Comparison of ENCODE assay signal across 32 cellular contexts in the genomic region with DNA sequence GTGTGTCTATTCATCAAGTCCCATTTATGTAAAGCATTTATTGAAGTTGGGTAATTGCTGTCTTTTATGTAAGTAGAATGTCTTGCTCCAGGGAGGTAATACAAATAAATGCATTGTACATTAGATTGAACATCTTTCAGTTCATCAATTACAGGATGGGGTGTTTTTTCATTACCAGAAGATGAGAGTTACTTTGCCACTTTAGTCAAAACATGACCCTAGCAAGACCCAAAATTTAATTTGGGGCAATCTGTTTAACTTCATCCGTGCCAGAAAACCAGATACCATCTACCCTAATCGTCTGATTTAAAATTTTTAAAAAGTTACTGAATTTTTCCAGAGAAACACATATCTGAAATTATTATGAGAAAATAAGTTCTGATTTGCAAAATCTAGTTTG.
"Had no signal": no experiment of that assay in that cellular context is flagged by ENCODE, and none has a peak within 500 bp of the region (broad histone marks: within the 10 kb centered on the region; RNA-seq: fewer than 3 reads in every experiment).

No MANE protein-coding gene starts in this region.

- ATAC-seq: activated CD8-positive, alpha-beta memory T cell treated with anti-CD3 and anti-CD28 coated beads, Interleukin-2, amount 10 ng/mL, durations not matched to agents 7 days and 5 days; activated T-cell treated with anti-CD3 and anti-CD28 coated beads, Interleukin-2, amount 50 U/mL, for 72 hours; activated T-helper 17 cell treated with anti-CD3 and anti-CD28 coated beads, Interleukin-2, amount 50 U/mL, for 72 hours; body of pancreas; Panc1 had no signal

- DNase-seq: activated CD4-positive, alpha-beta memory T cell treated with anti-CD3 and anti-CD28 coated beads, Interleukin-2, amount 10 ng/mL, durations not matched to agents 7 days and 5 days; activated CD4-positive, alpha-beta T cell treated with anti-CD3 and anti-CD28 coated beads for 1 hour; activated CD4-positive, alpha-beta T cell treated with anti-CD3 and anti-CD28 coated beads for 48 hours; activated CD4-positive, CD25-positive, alpha-beta regulatory T cell; activated CD8-positive, alpha-beta memory T cell treated with anti-CD3 and anti-CD28 coated beads for 24 hours; activated CD8-positive, alpha-beta memory T cell treated with anti-CD3 and anti-CD28 coated beads, Interleukin-2, amount 10 ng/mL, durations not matched to agents 7 days and 5 days; activated CD8-positive, alpha-beta memory T cell treated with anti-CD3 and anti-CD28 coated beads, Interleukin-2, amount 50 U/mL, for 48 hours; activated effector memory CD4-positive, alpha-beta T cell treated with anti-CD3 and anti-CD28 coated beads, Interleukin-2, amount 50 U/mL, for 16 hours; activated naive CD4-positive, alpha-beta T cell; activated T-cell treated with anti-CD3 and anti-CD28 coated beads, Interleukin-2, amount 50 U/mL, for 1 hour; activated T-cell treated with anti-CD3 and anti-CD28 coated beads, Interleukin-2, amount 50 U/mL, for 72 hours; adrenal gland; body of pancreas; dermis blood vessel endothelial cell; Kasumi-1; KBM-7; MG63; NCI-H1048; NCI-H187 treated with DMSO at 0.1 percent for 48 hours; NCI-H2171; NCI-H2227 treated with DMSO at 0.1 percent for 48 hours; NCI-H510A treated with DMSO at 0.1 percent for 48 hours; NCI-H774; SHP77; SJCRH30; SW 1271; T-helper 1 cell; T-helper 2 cell; T-helper 9 cell; WERI-Rb-1 had no signal
